8 cellular contexts compared by ENCODE assay signal in genomic region chr11:66480116-66480938, GRCh38. TPM values are rescaled to one million over a fixed set of nuclear protein-coding genes. Genes with fewer than 3 reads are reported as not detected.
DNase-seq lines count a peak whose midpoint lies in the region; ATAC-seq and TF ChIP-seq lines count a peak whose summit lies in the region.

DPP3 (plus strand) TSS chr11:66480434; CDS start chr11:66482201, 1,767 bp downstream.

- H3K9me3 ChIP-seq in DOHH2 (ENCODE audit: control insufficient read depth, insufficient read depth, low read length): no peaks in the 10 kb centered on the region

- H3K9me2 ChIP-seq in DOHH2 (replicated peaks; ENCODE audit: control insufficient read depth, low read length) (no peaks in the 10 kb centered on the region), GM23338 (ENCODE audit: insufficient read depth) (no peaks in the 10 kb centered on the region)

- peak within 1 kb of the TSS; percentile 86 for H3K4me3 Mint-ChIP-seq in GM23338
- peak within 1 kb of the TSS; percentile 86 for H3K4me3 Mint-ChIP-seq in activated T-helper 17 cell treated with anti-CD3 and anti-CD28 coated beads, Interleukin-2, amount 50 U/mL, for 72 hours
- peak within 1 kb of the TSS; percentile 92 for H3K4me3 Mint-ChIP-seq in natural killer cell

- H3K36me3 Mint-ChIP-seq in GM23338 (ENCODE audit: low read depth): peaks cover 4% of the 10 kb centered on the region; the same call in 1 of the 3 replicates
- peaks cover 22% of the 10 kb centered on the region for H3K36me3 Mint-ChIP-seq in activated T-helper 17 cell treated with anti-CD3 and anti-CD28 coated beads, Interleukin-2, amount 50 U/mL, for 72 hours (ENCODE audit: low read depth)
- no peaks in the 10 kb centered on the region for H3K36me3 Mint-ChIP-seq in natural killer cell

- H3K36me3 ChIP-seq in DOHH2 (ENCODE audit: control insufficient read depth, low read length) (peaks cover 10% of the 10 kb centered on the region; the same call in 1 of the 2 replicates), GM23338 (ENCODE audit: insufficient read depth) (peaks cover 8% of the 10 kb centered on the region; the same call in 1 of the 2 replicates)

- H3K4me3 ChIP-seq in DOHH2 (ENCODE audit: low read length) (peak within 1 kb of the TSS; percentile 82), GM23338 (peak within 1 kb of the TSS; percentile 63), fibroblast of mammary gland (ENCODE audit: control insufficient read depth, low read depth, low read length) (peak within 1 kb of the TSS; percentile 86)

- H3K4me1 ChIP-seq in DOHH2 (ENCODE audit: control insufficient read depth, low read length) (peaks cover 14% of the 10 kb centered on the region), GM23338 (ENCODE audit: insufficient read depth) (peaks cover 8% of the 10 kb centered on the region)

- H4K20me1 ChIP-seq in DOHH2 (ENCODE audit: control insufficient read depth, insufficient read depth, low read depth, low read length): peaks cover 6% of the 10 kb centered on the region; the same call in 1 of the 2 replicates
- H4K20me1 ChIP-seq in GM23338 (replicated peaks; ENCODE audit: insufficient read depth): no peaks in the 10 kb centered on the region; the same call in none of the 2 replicates

- peak within 1 kb of the TSS; percentile 90 for H2AFZ ChIP-seq in GM23338

- H3F3A ChIP-seq in DOHH2 (ENCODE audit: control insufficient read depth, insufficient read depth) (no peaks in the 10 kb centered on the region), GM23338 (replicated peaks; ENCODE audit: low read depth) (peaks cover 14% of the 10 kb centered on the region; the same call in 1 of the 2 replicates)

- peak within 1 kb of the TSS; percentile 80 for H3K4me2 ChIP-seq in DOHH2 (ENCODE audit: low read length)
- H3K4me2 ChIP-seq in GM23338: peak within 1 kb of the TSS; percentile 95

- TF ChIP-seq CTCF in DOHH2 (IDR thresholded peaks at IDR 0.05; ENCODE audit: low read depth, low read length, poor library complexity, severe bottlenecking) (no peak), GM23338 (conservative IDR thresholded peaks at IDR 0.05; ENCODE audit: low read depth in 2 of 2) (no peak), fibroblast of mammary gland (conservative IDR thresholded peaks at IDR 0.05; ENCODE audit: control insufficient read depth, insufficient read depth, low read depth, low read length) (no peak), natural killer cell (IDR thresholded peaks at IDR 0.05) (no peak)

- ATAC-seq in GM23338: peak; percentile 90
- ATAC-seq in activated T-helper 17 cell treated with anti-CD3 and anti-CD28 coated beads, Interleukin-2, amount 50 U/mL, for 72 hours (replicated peaks): peak; percentile 97
- ATAC-seq in natural killer cell: peak; percentile 98 to 99 (median 99)

- H3K27ac ChIP-seq in DOHH2 (ENCODE audit: low read depth, low read length) (peak within 1 kb of the TSS; percentile 45), GM23338 (ENCODE audit: low read depth) (peak within 1 kb of the TSS; percentile 94)

- H3K4me1 Mint-ChIP-seq in GM23338: peaks cover 21% of the 10 kb centered on the region
- no peaks in the 10 kb centered on the region for H3K4me1 Mint-ChIP-seq in activated T-helper 17 cell treated with anti-CD3 and anti-CD28 coated beads, Interleukin-2, amount 50 U/mL, for 72 hours
- peaks cover 13 to 42% of the 10 kb centered on the region in 2 donors for H3K4me1 Mint-ChIP-seq in natural killer cell

- H3K9me3 Mint-ChIP-seq in GM23338 (no peaks in the 10 kb centered on the region), natural killer cell (no peaks in the 10 kb centered on the region)
- H3K9me3 Mint-ChIP-seq in activated T-helper 17 cell treated with anti-CD3 and anti-CD28 coated beads, Interleukin-2, amount 50 U/mL, for 72 hours: no peaks in the 10 kb centered on the region

- DNase-seq in GM23338 (ENCODE audit: low spot score): peak; percentile 99
- peak; percentile 95 for DNase-seq in LHCN-M2 (ENCODE audit: low read depth)
- DNase-seq in RPMI8226: peak; percentile 100
- DNase-seq in fibroblast of mammary gland (ENCODE audit: low read depth): peak; percentile 92
- DNase-seq in natural killer cell: peak; percentile 94
- peak; percentile 96 for DNase-seq in stimulated activated naive CD4-positive, alpha-beta T cell treated with Interleukin-2 at 50 U/mL for 16 hours (lab: John Stamatoyannopoulos, UW)

- H3K27me3 Mint-ChIP-seq in GM23338 (ENCODE audit: insufficient read depth, low read depth, poor library complexity): peaks cover 11% of the 10 kb centered on the region
- H3K27me3 Mint-ChIP-seq in activated T-helper 17 cell treated with anti-CD3 and anti-CD28 coated beads, Interleukin-2, amount 50 U/mL, for 72 hours: no peaks in the 10 kb centered on the region
- no peaks in the 10 kb centered on the region for H3K27me3 Mint-ChIP-seq in natural killer cell (ENCODE audit: low read depth in 2 of 2)

- peaks cover 24% of the 10 kb centered on the region for H3K79me2 ChIP-seq in DOHH2 (ENCODE audit: control insufficient read depth, low read length)
- H3K79me2 ChIP-seq in GM23338 (replicated peaks; ENCODE audit: insufficient read depth): peaks cover 9% of the 10 kb centered on the region; the same call in 1 of the 2 replicates

- H3K27me3 ChIP-seq in DOHH2 (ENCODE audit: control insufficient read depth, low read length): no peaks in the 10 kb centered on the region
- H3K27me3 ChIP-seq in GM23338 (ENCODE audit: insufficient read depth): no peaks in the 10 kb centered on the region

- intact Hi-C loops in natural killer cell (cut with micrococcal nuclease): loop anchor here (1.0 to 2.0 kb wide), 2 partner anchors 14 to 42 kb away; partner anchors contain the start of genes MRPL11 and PELI3

- H3K27ac Mint-ChIP-seq in GM23338 (peak within 1 kb of the TSS; percentile 91), natural killer cell (peak within 1 kb of the TSS; percentile 87 to 91)
- H3K27ac Mint-ChIP-seq in activated T-helper 17 cell treated with anti-CD3 and anti-CD28 coated beads, Interleukin-2, amount 50 U/mL, for 72 hours: peak within 1 kb of the TSS; percentile 85

TF ChIP-seq in GM23338, 12 proteins besides CTCF, POLR2A, EP300 and RAD21:
- no peak for TF ChIP-seq JUNB (IDR thresholded peaks at IDR 0.05; ENCODE audit: unreplicated experiment)
- peak; percentile 80 for TF ChIP-seq POLR2AphosphoS5 (IDR thresholded peaks at IDR 0.05; ENCODE audit: low read depth)
- no peak for TF ChIP-seq ZNF331 (CRISPR knock-in tag; IDR thresholded peaks at IDR 0.05; ENCODE audit: low read depth)
- no peak for TF ChIP-seq EZH2 (IDR thresholded peaks at IDR 0.05; ENCODE audit: low read depth, unreplicated experiment)
- no peak for TF ChIP-seq ZNF114 (CRISPR knock-in tag; IDR thresholded peaks at IDR 0.05)
- 0 out of 2 replicates have a peak, but pooled peaks have one; percentile 58 for TF ChIP-seq CREB1 (CRISPR knock-in tag; IDR thresholded peaks at IDR 0.05; ENCODE audit: low read depth)
- no peak for TF ChIP-seq STAT1 (IDR thresholded peaks at IDR 0.05; ENCODE audit: unreplicated experiment)

RNA-seq across cellular contexts. Expression of gene DPP3, which starts in this region (rescaled TPM):
- total RNA-seq in GM23338 (2014; rRNA removed; shearing (Covaris generic)): 85.9 and 101 TPM in 2 replicates
- polyA plus RNA-seq in GM23338 (2016; fragmentation: Nextera tagmentation; extraction: Ambion mirVana): 22.2 and 22.7 TPM in 2 replicates
- total RNA-seq in LHCN-M2 (2014; rRNA removed) (66.8 and 71.2 TPM in 2 replicates), natural killer cell (10 to 100 TPM; 37.4 to 42.9 (median 38.6) TPM)
- 74.1 TPM for polyA plus RNA-seq in LHCN-M2 (2012)
- total RNA-seq in activated T-helper 17 cell treated with anti-CD3 and anti-CD28 coated beads, Interleukin-2, amount 50 U/mL, for 72 hours: 100 to 1,000 TPM in 1 of 2 donors, 10 to 100 TPM in 1; 67.9 to 117 TPM

Comparison
In these comparisons a context has a peak if more than half of its experiments do, and no peak if none do; other contexts are left out.
1. Peak in every context shown above with its lines: DNase-seq, ATAC-seq, H3K4me3 ChIP-seq and H3K27ac ChIP-seq.